8 cellular contexts compared by ENCODE assay signal in the genomic region with DNA sequence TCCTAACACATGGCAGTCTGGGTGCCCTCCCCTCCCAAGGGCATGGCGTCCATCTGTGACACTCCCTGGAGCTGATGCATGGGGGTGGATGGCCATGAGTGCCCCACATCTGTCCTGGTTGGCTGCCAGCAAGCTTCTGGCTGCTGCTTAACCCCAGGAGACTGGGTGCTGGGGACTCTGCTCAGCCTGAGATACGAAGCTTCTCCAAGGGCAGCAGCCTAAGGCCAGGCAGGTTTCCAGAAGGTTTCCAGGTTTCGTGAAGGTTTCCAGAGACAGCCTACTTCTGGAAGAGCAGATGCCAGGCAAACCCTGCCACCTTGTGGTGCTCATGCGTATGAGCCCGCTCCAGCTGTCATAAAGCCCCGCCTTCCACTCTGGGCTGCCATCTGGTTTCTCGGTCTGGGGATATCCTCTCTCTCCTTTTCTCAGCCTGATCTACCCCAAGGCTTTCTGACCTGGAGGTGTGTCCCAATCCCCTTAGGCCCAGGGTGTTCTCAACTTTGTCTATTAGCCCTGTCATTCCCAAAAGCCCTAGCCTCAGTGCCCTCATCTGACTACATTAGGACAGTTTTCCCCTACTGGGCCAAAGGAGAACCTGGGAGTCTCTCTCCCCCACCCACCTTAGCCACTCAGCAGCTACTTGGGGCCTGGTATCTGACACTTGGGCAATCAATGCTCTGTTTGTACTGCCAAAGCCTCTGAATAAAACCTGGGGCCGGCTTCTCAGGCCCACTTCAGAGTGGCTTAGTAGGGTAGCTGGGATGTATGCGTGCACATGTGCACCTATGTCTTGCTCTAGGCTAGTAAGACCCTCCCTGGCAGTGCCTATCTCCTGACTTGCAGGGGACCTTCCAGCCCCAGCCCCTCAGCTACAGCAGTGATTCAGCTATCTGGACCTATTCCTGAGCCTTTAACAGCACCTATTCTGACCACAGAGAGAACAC. TPM values are rescaled to one million over a fixed set of nuclear protein-coding genes. Genes with fewer than 3 reads are reported as not detected.
DNase-seq lines count a peak whose midpoint lies in the region; ATAC-seq, FAIRE-seq and TF ChIP-seq lines count a peak whose summit lies in the region.

No MANE protein-coding gene starts in this region.

- H3K4me1 ChIP-seq in HCT116 (ENCODE audit: control insufficient read depth in 1 of 2, insufficient read depth in 2 of 2, low read length in 2 of 2) (peaks cover 0 to 7% of the 10 kb centered on the region in 2 experiments; a peak in 2 of 4 replicates), astrocyte (ENCODE audit: insufficient read depth, low read length) (peaks cover 10% of the 10 kb centered on the region), smooth muscle cell (ENCODE audit: low read depth) (no peaks in the 10 kb centered on the region)

- H4K20me1 ChIP-seq in HCT116 (ENCODE audit: insufficient read depth) (no peaks in the 10 kb centered on the region), astrocyte (ENCODE audit: insufficient read depth, low read length) (no peaks in the 10 kb centered on the region), smooth muscle cell (ENCODE audit: low read depth) (no peaks in the 10 kb centered on the region)

- peaks cover 6% of the 10 kb centered on the region for H3K27me3 Mint-ChIP-seq in astrocyte (ENCODE audit: low read depth, unreplicated experiment)

- peak; percentile 60 to 69 for ATAC-seq in activated CD4-positive, CD25-positive, alpha-beta regulatory T cell treated with anti-CD3 and anti-CD28 coated beads, Interleukin-2, amount 50 U/mL, for 24 hours
- ATAC-seq in HCT116, result peak; percentile 90

- no peaks in the 10 kb centered on the region for H3K79me2 ChIP-seq in HCT116 (ENCODE audit: insufficient read depth, low read length)
- no peaks in the 10 kb centered on the region for H3K79me2 ChIP-seq in astrocyte (ENCODE audit: insufficient read depth, low read length)
- no peaks in the 10 kb centered on the region for H3K79me2 ChIP-seq in smooth muscle cell (ENCODE audit: low read depth)

- H3K27ac Mint-ChIP-seq in astrocyte (ENCODE audit: unreplicated experiment), result no peak overlapping the region

- H3K27ac ChIP-seq in HCT116 (ENCODE audit: low read depth, low read length) (no peak overlapping the region), astrocyte (ENCODE audit: low read depth, low read length) (no peak overlapping the region), smooth muscle cell (ENCODE audit: low read depth) (no peak overlapping the region)

- H2AFZ ChIP-seq in HCT116 (ENCODE audit: low read depth, low read length, poor library complexity, severe bottlenecking), result no peak overlapping the region
- no peak overlapping the region for H2AFZ ChIP-seq in astrocyte (ENCODE audit: low read depth, low read length)
- no peak overlapping the region for H2AFZ ChIP-seq in smooth muscle cell (ENCODE audit: low read depth)

- H3K9ac ChIP-seq in HCT116 (ENCODE audit: low read length) (no peak overlapping the region), astrocyte (ENCODE audit: low read length) (no peak overlapping the region), smooth muscle cell (ENCODE audit: low read depth) (no peak overlapping the region)

- H3K9me3 ChIP-seq in HCT116 (ENCODE audit: control insufficient read depth in 1 of 2, insufficient read depth in 1 of 2, low read depth in 1 of 2, low read length in 2 of 2) (no peaks in the 10 kb centered on the region), astrocyte (ENCODE audit: insufficient read depth, low read depth, low read length) (no peaks in the 10 kb centered on the region), smooth muscle cell (replicated peaks; ENCODE audit: low read depth) (no peaks in the 10 kb centered on the region)

- peak; percentile 64 for TF ChIP-seq RAD21 in HCT116 (IDR thresholded peaks at IDR 0.05; ENCODE audit: low read depth)

- H3K4me3 ChIP-seq in HCT116 (replicated peaks in 1 of 2; ENCODE audit: low read depth in 1 of 2, low read length in 2 of 2) (no peak overlapping the region), LNCaP clone FGC (ENCODE audit: low read depth, low read length) (no peak overlapping the region), astrocyte (ENCODE audit: insufficient read depth, low read depth, low read length) (no peak overlapping the region), smooth muscle cell (no peak overlapping the region)

- TF ChIP-seq POLR2A in HCT116 (IDR thresholded peaks at IDR 0.05; ENCODE audit: borderline replicate concordance, extremely low read depth, insufficient read depth, insufficient read length), result no peak

- H3K9me2 ChIP-seq in HCT116 (ENCODE audit: insufficient read depth), result no peaks in the 10 kb centered on the region

- POLR2A ChIA-PET in HCT116 (lab: Charles Lee), result interaction anchor here (0.8 kb wide), 1 partner anchor 12 kb away, joined by 3 read pairs; a partner anchor contains a TSS

- intact Hi-C loops in HCT116 (cut with micrococcal nuclease), result loop anchor here (5.0 kb wide), 1 partner anchor 183 kb away; no protein-coding TSS in a partner anchor

- peaks cover 5 to 9% of the 10 kb centered on the region in 2 experiments; a peak in 2 of 4 replicates for H3K36me3 ChIP-seq in HCT116 (ENCODE audit: control insufficient read depth in 1 of 2, insufficient read depth in 2 of 2, low read length in 2 of 2)
- peaks cover 8% of the 10 kb centered on the region for H3K36me3 ChIP-seq in astrocyte (ENCODE audit: insufficient read depth, low read length)
- H3K36me3 ChIP-seq in smooth muscle cell (ENCODE audit: low read depth), result no peaks in the 10 kb centered on the region

- no peak for FAIRE-seq in astrocyte (lab: Jason Lieb, UNC)

- peaks cover 2% of the 10 kb centered on the region for H3K36me3 Mint-ChIP-seq in astrocyte (ENCODE audit: low read depth, unreplicated experiment)

- TF ChIP-seq CTCF in HCT116 (IDR thresholded peaks at IDR 0.05 in 2 of 3, conservative IDR thresholded peaks at IDR 0.05 in 1 of 3; ENCODE audit: borderline replicate concordance in 1 of 3, insufficient read depth in 1 of 3, low read depth in 2 of 3, low read length in 2 of 3), result peak; percentile 48 to 90 (median 81); a peak in 5 of 6 replicates
- peak; percentile 87 for TF ChIP-seq CTCF in LNCaP clone FGC (IDR thresholded peaks at IDR 0.05; ENCODE audit: control insufficient read depth, extremely low read depth, insufficient read depth)
- TF ChIP-seq CTCF in astrocyte (IDR thresholded peaks at IDR 0.05; ENCODE audit: insufficient read depth, low read depth, low read length), result peak; percentile 77
- TF ChIP-seq CTCF in smooth muscle cell (IDR thresholded peaks at IDR 0.05; ENCODE audit: borderline replicate concordance, insufficient read depth, poor library complexity, severe bottlenecking), result peak; percentile 72

- H3K4me2 ChIP-seq in HCT116 (ENCODE audit: low read length) (peak overlapping the region; percentile 16; the same call in 1 of the 2 replicates), astrocyte (ENCODE audit: low read length) (peak overlapping the region; percentile 55), smooth muscle cell (no peak overlapping the region)

- no TSS peak for BruUV-seq in HCT116 (replicated peaks; lab: Mats Ljungman, UMichigan)

- CTCF ChIA-PET in HCT116 (lab: Charles Lee), result interaction anchor here (0.6 to 3.1 kb wide), 7 partner anchors 8 to 210 kb away, joined by 3 to 17 read pairs (median 4); a partner anchor contains a TSS

- 38% methylated on average over 9 of the region's 9 CpGs for WGBS in smooth muscle cell (ENCODE audit: low lambda C conversion rate)

- RAD21 ChIA-PET in HCT116 (lab: Charles Lee; ENCODE audit: low non-redundant PET in 1 of 2, low total read pairs in 2 of 2, uncharacterized antibody in 2 of 2, unreplicated experiment in 2 of 2), result no interaction called here

- DNase-seq in activated CD4-positive, CD25-positive, alpha-beta regulatory T cell (lab: John Stamatoyannopoulos, UW), result no peak
- DNase-seq in HCT116 (ENCODE audit: low read depth, low spot score), result peak; percentile 48
- peak; percentile 64 for DNase-seq in LNCaP clone FGC (ENCODE audit: low read depth)
- peak; percentile 73 for DNase-seq in RKO (ENCODE audit: low spot score)
- DNase-seq in astrocyte (ENCODE audit: low read depth), result peak; percentile 58
- DNase-seq in hippocampal formation (lab: John Stamatoyannopoulos, UW), result peak; percentile 9 to 39
- peak; percentile 11 for DNase-seq in smooth muscle cell (lab: John Stamatoyannopoulos, UW; ENCODE audit: unreplicated experiment)

- peaks cover 11% of the 10 kb centered on the region for H3K4me1 Mint-ChIP-seq in astrocyte (ENCODE audit: low read depth, unreplicated experiment)

- no peaks in the 10 kb centered on the region for H3K9me3 Mint-ChIP-seq in astrocyte (ENCODE audit: unreplicated experiment)

- H3K27me3 ChIP-seq in HCT116 (ENCODE audit: insufficient read depth, low read length) (no peaks in the 10 kb centered on the region), astrocyte (ENCODE audit: insufficient read depth, low read length) (no peaks in the 10 kb centered on the region), smooth muscle cell (ENCODE audit: low read depth) (no peaks in the 10 kb centered on the region)

- H3F3A ChIP-seq in smooth muscle cell (ENCODE audit: low read depth), result no peaks in the 10 kb centered on the region

- H3K4me3 Mint-ChIP-seq in astrocyte (ENCODE audit: unreplicated experiment), result no peak overlapping the region

TF ChIP-seq in HCT116, 20 proteins besides CTCF, POLR2A, EP300 and RAD21:
- no peak for TF ChIP-seq SP1 (IDR thresholded peaks at IDR 0.05; ENCODE audit: low read depth)
- TF ChIP-seq CEBPB (IDR thresholded peaks at IDR 0.05; ENCODE audit: low read depth), result no peak
- TF ChIP-seq FOSL1 (IDR thresholded peaks at IDR 0.05; ENCODE audit: low read depth), result no peak
- TF ChIP-seq YY1 (IDR thresholded peaks at IDR 0.05; ENCODE audit: extremely low read depth, insufficient replicate concordance, low read depth, low read length), result no peak
- TF ChIP-seq SIN3A (IDR thresholded peaks at IDR 0.05; ENCODE audit: low read depth), result no peak
- no peak for TF ChIP-seq ZNF274 (IDR thresholded peaks at IDR 0.05; ENCODE audit: low read depth, low read length)

RNA-seq across cellular contexts. Expression of a gene that starts 12.0 kb away (rescaled TPM):
- total RNA-seq in HCT116 (2021; ENCODE audit: unreplicated experiment), result 30.5 TPM
- polyA plus RNA-seq in HCT116 (2012), result 19.2 and 28.9 TPM in 2 replicates
- total RNA-seq in astrocyte, result 24.3 and 24.6 TPM in 2 replicates
- 17.1 and 17.5 TPM in 2 replicates for total RNA-seq in smooth muscle cell
- polyA plus RNA-seq in smooth muscle cell, result 31.0 and 35.0 TPM in 2 replicates

RNA-seq across cellular contexts. Expression of a gene that starts 12.4 kb away (rescaled TPM):
- total RNA-seq in HCT116 (2021; ENCODE audit: unreplicated experiment) (47.4 TPM), astrocyte (49.5 and 50.7 TPM in 2 replicates), smooth muscle cell (16.0 and 39.1 TPM in 2 replicates)
- polyA plus RNA-seq in HCT116 (2012), result 42.6 and 43.2 TPM in 2 replicates
- 64.4 and 69.1 TPM in 2 replicates for polyA plus RNA-seq in smooth muscle cell

Comparison
In these comparisons a context has a peak if more than half of its experiments do, and no peak if none do; other contexts are left out.
1. DNase-seq: peak in HCT116 (single experiment), LNCaP clone FGC (single experiment), RKO (single experiment), astrocyte (single experiment), hippocampal formation (2 of 2) and smooth muscle cell (single experiment); none in activated CD4-positive, CD25-positive, alpha-beta regulatory T cell (0 of 4).
2. Peak in every context shown above with its lines, with median percentiles within 50 percentile points of each other: CTCF ChIP-seq.